In genomic region chr20:50561379-50562078, GRCh38 we compare ENCODE assay signal across 9 cellular contexts. TPM values are rescaled to one million over a fixed set of nuclear protein-coding genes. Genes with fewer than 3 reads are reported as not detected.
DNase-seq lines count a peak whose midpoint lies in the region; ATAC-seq and TF ChIP-seq lines count a peak whose summit lies in the region.
"Had no signal": no experiment of that assay in that cellular context is flagged by ENCODE, and none has a peak within 500 bp of the region (broad histone marks: within the 10 kb centered on the region; RNA-seq: fewer than 3 reads in every experiment).

No MANE protein-coding gene starts in this region.

- no peak overlapping the region for H2BK120ac ChIP-seq in mesendoderm (ENCODE audit: low read depth, low read length)

- intact Hi-C loops in Caco-2 (cut with micrococcal nuclease; ENCODE audit: unreplicated experiment), result no loop called here
- intact Hi-C loops in PC-9 (cut with micrococcal nuclease; ENCODE audit: unreplicated experiment), result no loop called here

- DNase-seq in Caco-2 (no peak), PC-9 (peak; percentile 57 to 93), amniotic epithelial cell (ENCODE audit: low read depth) (peak; percentile 95), mesendoderm (peak; percentile 58)
- peak; percentile 39 to 77 for DNase-seq in stimulated activated CD8-positive, alpha-beta memory T cell treated with anti-CD3 and anti-CD28 coated beads, Interleukin-7, amount 100 ng/mL, for 48 hours (ENCODE audit: extremely low read depth in 1 of 2, low read depth in 1 of 2)
- no peak for DNase-seq in central memory CD4-positive, alpha-beta T cell
- DNase-seq: right cardiac atrium had no signal

- H3K4ac ChIP-seq in mesendoderm (ENCODE audit: low read depth, low read length), result no peak overlapping the region

- no peak overlapping the region for H3K23ac ChIP-seq in mesendoderm (ENCODE audit: low read length)

- peak overlapping the region; percentile 59 for H3K27ac Mint-ChIP-seq in Caco-2 (ENCODE audit: unreplicated experiment)

- H3K4me3 Mint-ChIP-seq in Caco-2 (ENCODE audit: unreplicated experiment), result no peak overlapping the region

- no peak overlapping the region for H3K18ac ChIP-seq in mesendoderm (ENCODE audit: low read length)

- no peak for ATAC-seq in GM19455 (IDR thresholded peaks at IDR 0.05; ENCODE audit: unreplicated experiment)
- ATAC-seq in HG03520 (IDR thresholded peaks at IDR 0.05; ENCODE audit: unreplicated experiment), result no peak

- H3K36me3 ChIP-seq in Caco-2 (ENCODE audit: control insufficient read depth, insufficient read depth, low read length) (peaks cover 4% of the 10 kb centered on the region), PC-9 (ENCODE audit: low read depth) (peaks cover 50% of the 10 kb centered on the region), mesendoderm (ENCODE audit: control insufficient read depth, insufficient read depth, low read length) (no peaks in the 10 kb centered on the region)

- no peak overlapping the region for H2BK5ac ChIP-seq in mesendoderm (ENCODE audit: low read length)

- H3K4me1 ChIP-seq in Caco-2 (peaks cover 28% of the 10 kb centered on the region), PC-9 (replicated peaks; ENCODE audit: insufficient read depth) (peaks cover 32% of the 10 kb centered on the region), mesendoderm (ENCODE audit: control insufficient read depth, low read depth, low read length) (no peaks in the 10 kb centered on the region)

- H3K9me2 ChIP-seq in PC-9 (ENCODE audit: insufficient read depth), result no peaks in the 10 kb centered on the region

- no peak overlapping the region for H2BK15ac ChIP-seq in mesendoderm (replicated peaks; ENCODE audit: low read depth)

- peaks cover 13% of the 10 kb centered on the region for H3K4me1 Mint-ChIP-seq in Caco-2 (ENCODE audit: low read depth, unreplicated experiment)

- no peak overlapping the region for H2AFZ ChIP-seq in PC-9

- H3K9me3 ChIP-seq in Caco-2 (no peaks in the 10 kb centered on the region), PC-9 (ENCODE audit: insufficient read depth, low read depth) (no peaks in the 10 kb centered on the region)

- BruUV-seq in Caco-2 (replicated peaks; lab: Mats Ljungman, UMichigan), result no TSS peak
- BruUV-seq in PC-9 (replicated peaks; lab: Mats Ljungman, UMichigan), result no TSS peak

- peaks cover 9% of the 10 kb centered on the region for H3K79me1 ChIP-seq in mesendoderm (ENCODE audit: low read length)

- no peaks in the 10 kb centered on the region for H4K20me1 ChIP-seq in PC-9 (ENCODE audit: insufficient read depth)

- TF ChIP-seq CTCF in Caco-2 (IDR thresholded peaks at IDR 0.05; ENCODE audit: insufficient read depth in 1 of 2, low read depth in 1 of 2, low read length in 1 of 2, severe bottlenecking in 1 of 2, unreplicated experiment in 1 of 2) (no peak), PC-9 (conservative IDR thresholded peaks at IDR 0.05) (no peak)

- H3K27ac ChIP-seq in PC-9, result peak overlapping the region; percentile 85
- H3K27ac ChIP-seq in mesendoderm (ENCODE audit: low read depth, low read length), result no peak overlapping the region

- H3K4me2 ChIP-seq in PC-9 (peak overlapping the region; percentile 51), mesendoderm (ENCODE audit: low read length) (no peak overlapping the region)

- H3K56ac ChIP-seq in mesendoderm (ENCODE audit: low read length), result no peak overlapping the region

- H3F3A ChIP-seq in PC-9 (ENCODE audit: insufficient read depth, low read depth), result peaks cover 41% of the 10 kb centered on the region

- CTCF ChIA-PET in Caco-2 (lab: Charles Lee) (interaction anchor here (1.6 kb wide), 1 partner anchor 14 kb away, joined by 7 read pairs; no protein-coding TSS in a partner anchor), PC-9 (lab: Charles Lee) (interaction anchor here (0.5 to 1.0 kb wide), 3 partner anchors 20 to 187 kb away, joined by 3 to 4 read pairs (median 3); no protein-coding TSS in a partner anchor)

- H3K36me3 Mint-ChIP-seq in Caco-2 (ENCODE audit: insufficient read depth, unreplicated experiment), result peaks cover 17% of the 10 kb centered on the region

- H3K9me3 Mint-ChIP-seq in Caco-2 (ENCODE audit: unreplicated experiment), result no peaks in the 10 kb centered on the region

- H2AK5ac ChIP-seq in mesendoderm (ENCODE audit: low read length), result no peak overlapping the region

- H3K79me2 ChIP-seq in PC-9 (ENCODE audit: low read depth) (peaks cover 28% of the 10 kb centered on the region), mesendoderm (ENCODE audit: control insufficient read depth, insufficient read depth, low read length) (peaks cover 1% of the 10 kb centered on the region)

- H3K27me3 Mint-ChIP-seq in Caco-2 (ENCODE audit: insufficient read depth, unreplicated experiment), result no peaks in the 10 kb centered on the region

- H3K4me3 ChIP-seq in Caco-2 (ENCODE audit: low read depth, low read length) (no peak overlapping the region), PC-9 (no peak overlapping the region), mesendoderm (ENCODE audit: low read length) (no peak overlapping the region)

- POLR2A ChIA-PET in Caco-2 (lab: Charles Lee) (no interaction called here), PC-9 (lab: Charles Lee; ENCODE audit: unreplicated experiment) (interaction anchor here (0.6 to 0.7 kb wide), 2 partner anchors 48 to 371 kb away, joined by 7 to 9 read pairs; partner anchors contain the start of gene CEBPB)

- H3K9ac ChIP-seq in mesendoderm (ENCODE audit: low read length), result no peak overlapping the region

- no CpG with 5 or more reads among the region's 17 CpGs for WGBS in mesendoderm (ENCODE audit: extremely low coverage, insufficient coverage, low lambda C conversion rate)

- H4K8ac ChIP-seq in mesendoderm (ENCODE audit: low read depth, low read length), result no peak overlapping the region

- H3K27me3 ChIP-seq in Caco-2 (replicated peaks; ENCODE audit: control insufficient read depth, insufficient read depth, low read length), result no peaks in the 10 kb centered on the region
- H3K27me3 ChIP-seq in PC-9 (ENCODE audit: insufficient read depth, low read depth), result no peaks in the 10 kb centered on the region
- H3K27me3 ChIP-seq in mesendoderm (ENCODE audit: insufficient read depth, low read length, poor library complexity), result no peaks in the 10 kb centered on the region

- no peak overlapping the region for H4K5ac ChIP-seq in mesendoderm (ENCODE audit: low read length)

RNA-seq across cellular contexts. Expression of gene PTPN1, which starts 51.3 kb away (rescaled TPM):
- total RNA-seq in Caco-2 (2022) (65.0 and 65.2 TPM in 2 replicates), PC-9 (2021) (46.3 and 59.8 TPM in 2 replicates)
- 32.0 TPM for polyA plus RNA-seq in mesendoderm (2013, experiment 1 of 2)
- 31.3 TPM for polyA plus RNA-seq in mesendoderm (2013, experiment 2 of 2)

Comparison
In these comparisons a context has a peak if more than half of its experiments do, and no peak if none do; other contexts are left out.
1. DNase-seq: peak in PC-9 (2 of 2), amniotic epithelial cell (single experiment), mesendoderm (single experiment) and stimulated activated CD8-positive, alpha-beta memory T cell treated with anti-CD3 and anti-CD28 coated beads, Interleukin-7, amount 100 ng/mL, for 48 hours (2 of 2); none in Caco-2 (0 of 2) and central memory CD4-positive, alpha-beta T cell (single experiment).